ENCODE assay signal across 16 cellular contexts in genomic region chr18:68960355-68960754, GRCh38.
"Had no signal": no experiment of that assay in that cellular context is flagged by ENCODE, and none has a peak within 500 bp of the region (broad histone marks: within the 10 kb centered on the region; RNA-seq: fewer than 3 reads in every experiment).

No MANE protein-coding gene starts in this region.

- H3K27me3 ChIP-seq: SJSA1 had no signal

- DNase-seq: activated CD4-positive, alpha-beta T cell treated with anti-CD3 and anti-CD28 coated beads for 4 hours; activated naive CD4-positive, alpha-beta T cell treated with Interleukin-2 at 50 U/mL for 16 hours; activated naive CD8-positive, alpha-beta T cell treated with anti-CD3 and anti-CD28 coated beads, Interleukin-2, amount 50 U/mL, for 24 hours; cerebellar nuclear complex; dermis blood vessel endothelial cell; erythroblast; foreskin melanocyte; head of caudate nucleus; islet precursor cell; stimulated activated CD4-positive, alpha-beta T cell treated with anti-CD3 and anti-CD28 coated beads, Interleukin-12 subunit alpha, Interleukin-12 subunit beta, amount 100 ng/mL, for 4 hours; WERI-Rb-1 had no signal

- H3K4me1 ChIP-seq: SJSA1 had no signal

- H3K4me1 Mint-ChIP-seq: activated naive CD8-positive, alpha-beta T cell treated with anti-CD3 and anti-CD28 coated beads, Interleukin-2, amount 50 U/mL, for 24 hours; mesothelial cell of epicardium had no signal

- H3K36me3 ChIP-seq: SJSA1, thoracic aorta, WERI-Rb-1 had no signal

- H3K27ac Mint-ChIP-seq: activated naive CD8-positive, alpha-beta T cell treated with anti-CD3 and anti-CD28 coated beads, Interleukin-2, amount 50 U/mL, for 24 hours; activated T-helper 1 cell treated with anti-CD3 and anti-CD28 coated beads, Interleukin-12 subunit alpha, Interleukin-12 subunit beta, Interleukin-2, Interleukin-4 antibody, amounts not matched to agents 30 ng/mL and 10 ng/mL and 1 ng/mL, durations not matched to agents 14 hours and 24 hours and 36 hours; mesothelial cell of epicardium; stimulated activated naive CD8-positive, alpha-beta T cell treated with anti-CD3 and anti-CD28 coated beads, Interleukin-15, Interleukin-2, amounts not matched to agents 100 ng/mL and 50 ng/mL, for 24 hours had no signal

- H3K4me3 Mint-ChIP-seq: activated naive CD8-positive, alpha-beta T cell treated with anti-CD3 and anti-CD28 coated beads, Interleukin-2, amount 50 U/mL, for 24 hours; activated T-helper 1 cell treated with anti-CD3 and anti-CD28 coated beads, Interleukin-12 subunit alpha, Interleukin-12 subunit beta, Interleukin-2, Interleukin-4 antibody, amounts not matched to agents 30 ng/mL and 10 ng/mL and 1 ng/mL, durations not matched to agents 14 hours and 24 hours and 36 hours; mesothelial cell of epicardium; stimulated activated naive CD8-positive, alpha-beta T cell treated with anti-CD3 and anti-CD28 coated beads, Interleukin-15, Interleukin-2, amounts not matched to agents 100 ng/mL and 50 ng/mL, for 24 hours had no signal

- H3K4me3 ChIP-seq: SJSA1, thoracic aorta had no signal

- H3K27me3 Mint-ChIP-seq: activated naive CD8-positive, alpha-beta T cell treated with anti-CD3 and anti-CD28 coated beads, Interleukin-2, amount 50 U/mL, for 24 hours; stimulated activated naive CD8-positive, alpha-beta T cell treated with anti-CD3 and anti-CD28 coated beads, Interleukin-15, Interleukin-2, amounts not matched to agents 100 ng/mL and 50 ng/mL, for 24 hours had no signal

- H3K9me3 ChIP-seq: SJSA1, thoracic aorta had no signal

- H3K36me3 Mint-ChIP-seq: mesothelial cell of epicardium had no signal

- H3K27ac ChIP-seq: SJSA1, thoracic aorta, WERI-Rb-1 had no signal

- H3K9me3 Mint-ChIP-seq: activated naive CD8-positive, alpha-beta T cell treated with anti-CD3 and anti-CD28 coated beads, Interleukin-2, amount 50 U/mL, for 24 hours; activated T-helper 1 cell treated with anti-CD3 and anti-CD28 coated beads, Interleukin-12 subunit alpha, Interleukin-12 subunit beta, Interleukin-2, Interleukin-4 antibody, amounts not matched to agents 30 ng/mL and 10 ng/mL and 1 ng/mL, durations not matched to agents 14 hours and 24 hours and 36 hours; mesothelial cell of epicardium; stimulated activated naive CD8-positive, alpha-beta T cell treated with anti-CD3 and anti-CD28 coated beads, Interleukin-15, Interleukin-2, amounts not matched to agents 100 ng/mL and 50 ng/mL, for 24 hours had no signal

- ATAC-seq: activated naive CD8-positive, alpha-beta T cell treated with anti-CD3 and anti-CD28 coated beads, Interleukin-2, amount 50 U/mL, for 24 hours had no signal
